18 cellular contexts compared by ENCODE assay signal in the genomic region with DNA sequence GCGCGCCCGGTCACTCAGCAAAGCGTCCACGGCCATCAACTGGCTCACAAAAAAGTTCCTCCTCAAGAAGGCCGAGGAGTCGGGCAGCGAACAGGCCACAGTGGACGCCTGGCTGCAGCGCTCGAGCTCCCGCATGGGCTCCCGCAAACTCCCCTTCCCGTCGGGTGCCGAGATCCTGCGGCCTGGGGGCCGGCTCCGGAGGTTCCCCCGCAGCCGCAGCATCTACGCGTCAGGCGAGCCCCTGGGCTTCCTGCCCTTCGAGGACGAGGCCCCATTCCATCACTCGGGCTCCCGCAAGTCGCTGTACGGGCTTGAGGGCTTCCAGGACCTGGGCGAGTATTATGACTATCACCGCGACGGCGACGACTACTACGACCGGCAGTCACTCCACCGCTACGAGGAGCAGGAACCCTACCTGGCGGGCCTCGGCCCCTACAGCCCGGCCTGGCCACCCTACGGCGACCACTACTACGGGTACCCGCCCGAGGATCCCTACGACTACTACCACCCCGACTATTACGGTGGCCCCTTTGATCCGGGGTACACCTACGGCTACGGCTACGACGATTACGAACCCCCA. TPM values are rescaled to one million over a fixed set of nuclear protein-coding genes. Genes with fewer than 3 reads are reported as not detected.
A peak's percentile ranks its signal among the peaks of the same experiment; 100 is the strongest.
DNase-seq lines count a peak whose midpoint lies in the region; ATAC-seq lines count a peak whose summit lies in the region.
"Had no signal": no experiment of that assay in that cellular context is flagged by ENCODE, and none has a peak within 500 bp of the region (broad histone marks: within the 10 kb centered on the region; RNA-seq: fewer than 3 reads in every experiment).

No MANE protein-coding gene starts in this region.

- CTCF ChIA-PET in activated CD4-positive, alpha-beta T cell treated with anti-CD3 and anti-CD28 coated beads, Interleukin-2, amount 10 ng/mL, durations not matched to agents 7 days and 5 days (lab: Charles Lee) = no interaction called here

- no peaks in the 10 kb centered on the region for H3K4me1 Mint-ChIP-seq in activated CD4-positive, alpha-beta T cell treated with anti-CD3 and anti-CD28 coated beads, Interleukin-2, amount 10 ng/mL, durations not matched to agents 7 days and 5 days
- H3K4me1 Mint-ChIP-seq: B cell had no signal

- peak overlapping the region; percentile 97 for H2AK5ac ChIP-seq in neuronal stem cell (ENCODE audit: low read depth, low read length)

- DNase-seq in activated CD4-positive, alpha-beta T cell treated with anti-CD3 and anti-CD28 coated beads, Interleukin-2, amount 10 ng/mL, durations not matched to agents 7 days and 5 days = no peak
- DNase-seq in activated CD4-positive, alpha-beta T cell treated with anti-CD3 and anti-CD28 coated beads for 4 hours = no peak
- DNase-seq in left cardiac atrium (peak; percentile 18), left ventricle myocardium superior (no peak), neuronal stem cell (ENCODE audit: low spot score) (no peak), nucleus accumbens (lab: John Stamatoyannopoulos, UW) (no peak)
- DNase-seq: AML-193; Caco-2; Calu3; CD4-positive, alpha-beta T cell; CD8-positive, alpha-beta T cell; DMS79 treated with DMSO at 0.1 percent for 48 hours; GF-D8 had no signal

- peak overlapping the region; percentile 31 for H4K8ac ChIP-seq in neuronal stem cell (ENCODE audit: low read depth, low read length)

- peak overlapping the region; percentile 31 for H3K27ac Mint-ChIP-seq in activated CD4-positive, alpha-beta T cell treated with anti-CD3 and anti-CD28 coated beads, Interleukin-2, amount 10 ng/mL, durations not matched to agents 7 days and 5 days
- H3K27ac Mint-ChIP-seq: B cell; CD4-positive, alpha-beta T cell; CD8-positive, alpha-beta T cell had no signal

- intact Hi-C loops in left cardiac atrium (cut with DNase I) = no loop called here
- intact Hi-C loops in left ventricle myocardium superior (cut with micrococcal nuclease) = no loop called here

- peaks cover 3% of the 10 kb centered on the region for H3K36me3 Mint-ChIP-seq in activated CD4-positive, alpha-beta T cell treated with anti-CD3 and anti-CD28 coated beads, Interleukin-2, amount 10 ng/mL, durations not matched to agents 7 days and 5 days (ENCODE audit: low read depth)
- H3K36me3 Mint-ChIP-seq: CD8-positive, alpha-beta T cell had no signal

- WGBS in neuronal stem cell (ENCODE audit: extremely low coverage in 2 of 2, insufficient read length in 2 of 2, insufficient replicate concordance in 1 of 2), 2 donors = no CpG with 5 or more reads among the region's 57 CpGs

- peak overlapping the region; percentile 86 for H3K18ac ChIP-seq in neuronal stem cell (ENCODE audit: low read length)

- H3K79me1 ChIP-seq in neuronal stem cell (ENCODE audit: low read depth, low read length) = no peaks in the 10 kb centered on the region

- H3K27ac ChIP-seq in neuronal stem cell (replicated peaks; ENCODE audit: low read length) = no peak overlapping the region
- H3K27ac ChIP-seq: 22Rv1; A549; BLaER1 treated with 17β-estradiol and CSF1 and Interleukin-3, amounts not matched to agents 10 nM and 100 nM; C4-2B had no signal

- H3K9me3 ChIP-seq in neuronal stem cell (replicated peaks in 1 of 2; ENCODE audit: control insufficient read depth in 2 of 2, insufficient read depth in 1 of 2, low read depth in 1 of 2, low read length in 2 of 2) = peaks cover 14 to 17% of the 10 kb centered on the region in 2 donors

- H3K9me3 Mint-ChIP-seq in activated CD4-positive, alpha-beta T cell treated with anti-CD3 and anti-CD28 coated beads, Interleukin-2, amount 10 ng/mL, durations not matched to agents 7 days and 5 days = peaks cover 4% of the 10 kb centered on the region

- H3K9ac ChIP-seq in neuronal stem cell (ENCODE audit: low read depth, low read length, poor library complexity) = no peak overlapping the region
- H3K9ac ChIP-seq: BLaER1 treated with 17β-estradiol and CSF1 and Interleukin-3, amounts not matched to agents 10 nM and 100 nM had no signal

- H3K4me3 Mint-ChIP-seq in activated CD4-positive, alpha-beta T cell treated with anti-CD3 and anti-CD28 coated beads, Interleukin-2, amount 10 ng/mL, durations not matched to agents 7 days and 5 days = no peak overlapping the region
- H3K4me3 Mint-ChIP-seq: B cell; CD4-positive, alpha-beta T cell; CD8-positive, alpha-beta T cell had no signal

- no peak overlapping the region for H3K4me2 ChIP-seq in neuronal stem cell (ENCODE audit: insufficient read depth, low read length, poor library complexity, severe bottlenecking)
- H3K4me2 ChIP-seq: A549; BLaER1 treated with 17β-estradiol and CSF1 and Interleukin-3, amounts not matched to agents 10 nM and 100 nM had no signal

- H3K4me3 ChIP-seq in neuronal stem cell (ENCODE audit: low read length in 2 of 2) = no peak overlapping the region
- H3K4me3 ChIP-seq: A549 had no signal

- ATAC-seq in left cardiac atrium = no peak
- no peak for ATAC-seq in left ventricle myocardium superior
- ATAC-seq: CD8-positive, alpha-beta T cell had no signal

- H3K4me1 ChIP-seq in neuronal stem cell (ENCODE audit: control insufficient read depth in 2 of 2, insufficient read depth in 1 of 2, low read depth in 1 of 2, low read length in 2 of 2) = peaks cover 4 to 9% of the 10 kb centered on the region in 2 donors
- H3K4me1 ChIP-seq: A549, Caco-2 had no signal

- H2BK120ac ChIP-seq in neuronal stem cell (ENCODE audit: low read depth, low read length) = peak overlapping the region; percentile 85

- H3K36me3 ChIP-seq in neuronal stem cell (replicated peaks in 1 of 2; ENCODE audit: control insufficient read depth in 2 of 2, insufficient read depth in 2 of 2, low read length in 2 of 2) = no peaks in the 10 kb centered on the region
- H3K36me3 ChIP-seq: BLaER1 treated with 17β-estradiol and CSF1 and Interleukin-3, amounts not matched to agents 10 nM and 100 nM had no signal

- peak overlapping the region; percentile 88 for H2BK15ac ChIP-seq in neuronal stem cell (ENCODE audit: low read length)

- POLR2A ChIA-PET in activated CD4-positive, alpha-beta T cell treated with anti-CD3 and anti-CD28 coated beads, Interleukin-2, amount 10 ng/mL, durations not matched to agents 7 days and 5 days (lab: Charles Lee) = no interaction called here

- peak overlapping the region; percentile 31 for H2BK12ac ChIP-seq in neuronal stem cell (ENCODE audit: low read length)

- no peak overlapping the region for H2AFZ ChIP-seq in neuronal stem cell (ENCODE audit: low read length)

- peaks cover 0 to 7% (median 0%) of the 10 kb centered on the region in 3 experiments for H3K27me3 ChIP-seq in neuronal stem cell (ENCODE audit: control insufficient read depth in 3 of 3, insufficient read depth in 3 of 3, low read depth in 1 of 3, low read length in 3 of 3)
- H3K27me3 ChIP-seq: BLaER1 treated with 17β-estradiol and CSF1 and Interleukin-3, amounts not matched to agents 10 nM and 100 nM had no signal

- peak overlapping the region; percentile 36 for H3K23ac ChIP-seq in neuronal stem cell (ENCODE audit: low read depth, low read length, poor library complexity)

- H2BK5ac ChIP-seq in neuronal stem cell (ENCODE audit: low read length) = peak overlapping the region; percentile 44

- no peak overlapping the region for H4K91ac ChIP-seq in neuronal stem cell (ENCODE audit: low read depth, low read length, poor library complexity)

- no peaks in the 10 kb centered on the region for H3K27me3 Mint-ChIP-seq in activated CD4-positive, alpha-beta T cell treated with anti-CD3 and anti-CD28 coated beads, Interleukin-2, amount 10 ng/mL, durations not matched to agents 7 days and 5 days
- H3K27me3 Mint-ChIP-seq: B cell; CD4-positive, alpha-beta T cell had no signal

- peak overlapping the region; percentile 12 for H3K14ac ChIP-seq in neuronal stem cell (ENCODE audit: low read length)

- peak overlapping the region; percentile 41 for H3K4ac ChIP-seq in neuronal stem cell (ENCODE audit: low read length)

RNA-seq across cellular contexts. Expression of a gene that starts 10.7 kb away (rescaled TPM):
- total RNA-seq in activated CD4-positive, alpha-beta T cell treated with anti-CD3 and anti-CD28 coated beads, Interleukin-2, amount 10 ng/mL, durations not matched to agents 7 days and 5 days = under 1 TPM; 0.23 to 0.35 TPM
- total RNA-seq in left cardiac atrium (1 to 10 TPM in 1 of 2 donors, under 1 TPM in 1; 0.71 to 1.1 TPM), left ventricle myocardium superior (0.45 TPM)
- 1.3 TPM for polyA plus RNA-seq in neuronal stem cell (2013, experiment 1 of 2)
- polyA plus RNA-seq in neuronal stem cell (2013, experiment 2 of 2) = 1.4 TPM
- total RNA-seq: Caco-2 had no signal

RNA-seq across cellular contexts. Expression of a gene that starts 31.5 kb away (rescaled TPM):
- 10 to 100 TPM; 45.9 to 52.2 TPM for total RNA-seq in activated CD4-positive, alpha-beta T cell treated with anti-CD3 and anti-CD28 coated beads, Interleukin-2, amount 10 ng/mL, durations not matched to agents 7 days and 5 days
- total RNA-seq in left cardiac atrium = 10 to 100 TPM; 17.8 to 22.2 TPM
- 19.4 TPM for total RNA-seq in left ventricle myocardium superior
- polyA plus RNA-seq in neuronal stem cell (2013, experiment 1 of 2) = 21.8 TPM
- polyA plus RNA-seq in neuronal stem cell (2013, experiment 2 of 2) = 20.9 TPM
